ENCODE assay signal across 9 cellular contexts in the genomic region with DNA sequence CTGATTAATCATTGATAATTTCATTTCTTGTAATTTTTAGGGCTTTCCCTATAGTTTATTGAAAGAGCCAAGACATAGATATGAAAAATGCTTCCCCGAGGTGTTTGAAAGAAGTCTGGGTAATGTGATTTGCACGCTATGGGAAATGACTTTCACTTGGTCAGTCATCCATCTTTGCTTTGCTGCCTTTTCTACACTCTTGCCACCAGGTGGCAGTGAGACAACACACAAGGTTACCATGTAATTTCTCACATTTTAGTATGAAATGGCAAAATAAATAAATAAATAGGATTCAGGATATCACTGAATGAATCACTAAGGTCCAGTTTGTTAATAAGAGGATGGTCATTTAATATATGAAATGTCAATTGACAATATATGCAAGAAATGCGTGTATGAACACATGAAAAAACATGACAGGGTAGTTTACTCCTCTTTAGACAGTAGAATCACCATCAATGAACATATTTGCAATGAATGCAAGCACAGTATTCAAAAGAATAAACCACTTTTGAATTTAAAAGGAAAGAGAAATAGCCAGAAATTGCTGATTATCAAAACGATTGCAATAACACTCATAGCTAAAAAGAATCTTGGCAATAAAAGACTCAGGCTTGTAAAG. TPM values are rescaled to one million over a fixed set of nuclear protein-coding genes. Genes with fewer than 3 reads are reported as not detected.
A peak's percentile ranks its signal among the peaks of the same experiment; 100 is the strongest.
DNase-seq lines count a peak whose midpoint lies in the region; ATAC-seq, FAIRE-seq and TF ChIP-seq lines count a peak whose summit lies in the region.
"Had no signal": no experiment of that assay in that cellular context is flagged by ENCODE, and none has a peak within 500 bp of the region (broad histone marks: within the 10 kb centered on the region; RNA-seq: fewer than 3 reads in every experiment).

No MANE protein-coding gene starts in this region.

- no peaks in the 10 kb centered on the region for H3K36me3 ChIP-seq in sigmoid colon

- peak; percentile 90 for FAIRE-seq in TTC549 (lab: Jason Lieb, UNC)

- ATAC-seq in GM18868 (IDR thresholded peaks at IDR 0.05; ENCODE audit: unreplicated experiment) (peak; percentile 98), HG02943 (IDR thresholded peaks at IDR 0.05; ENCODE audit: low read depth, unreplicated experiment) (peak; percentile 82)
- ATAC-seq: activated naive CD4-positive, alpha-beta T cell treated with anti-CD3 and anti-CD28 coated beads, Interleukin-2, amount 50 U/mL, for 72 hours had no signal

- H3K4me3 Mint-ChIP-seq in glutamatergic neuron (ENCODE audit: unreplicated experiment), result no peak overlapping the region

- no peaks in the 10 kb centered on the region for H3K9me3 Mint-ChIP-seq in glutamatergic neuron (ENCODE audit: unreplicated experiment)
- H3K9me3 Mint-ChIP-seq: activated naive CD4-positive, alpha-beta T cell treated with anti-CD3 and anti-CD28 coated beads, Interleukin-2, amount 50 U/mL, for 72 hours had no signal

- H3K27me3 Mint-ChIP-seq in glutamatergic neuron (ENCODE audit: unreplicated experiment), result no peaks in the 10 kb centered on the region

- H3K4me3 ChIP-seq in sigmoid colon, result no peak overlapping the region

- no peaks in the 10 kb centered on the region for H3K27me3 ChIP-seq in sigmoid colon

- H3K4me1 Mint-ChIP-seq in glutamatergic neuron (ENCODE audit: low read depth, unreplicated experiment), result no peaks in the 10 kb centered on the region

- H3K36me3 Mint-ChIP-seq in glutamatergic neuron (ENCODE audit: unreplicated experiment), result no peaks in the 10 kb centered on the region
- H3K36me3 Mint-ChIP-seq: activated naive CD4-positive, alpha-beta T cell treated with anti-CD3 and anti-CD28 coated beads, Interleukin-2, amount 50 U/mL, for 72 hours had no signal

- no peak for TF ChIP-seq EP300 in sigmoid colon (IDR thresholded peaks at IDR 0.05)

- 25 to 41% methylated on average over 4 of the region's 4 CpGs for WGBS in sigmoid colon, 2 donors

- no peaks in the 10 kb centered on the region for H3K4me1 ChIP-seq in sigmoid colon

- DNase-seq in DMS114 treated with DMSO at 0.1 percent for 48 hours (lab: John Stamatoyannopoulos, UW; ENCODE audit: unreplicated experiment), result peak; percentile 26
- peak; percentile 1 for DNase-seq in NCI-H128 (lab: John Stamatoyannopoulos, UW; ENCODE audit: unreplicated experiment)
- DNase-seq in glutamatergic neuron, result peak; percentile 22
- DNase-seq in superior temporal gyrus (ENCODE audit: extremely low spot score), result peak; percentile 60
- DNase-seq in sigmoid colon, result no peak

- no peaks in the 10 kb centered on the region for H3K9me3 ChIP-seq in sigmoid colon

- no peak overlapping the region for H3K27ac Mint-ChIP-seq in glutamatergic neuron (ENCODE audit: unreplicated experiment)
- H3K27ac Mint-ChIP-seq: activated naive CD4-positive, alpha-beta T cell treated with anti-CD3 and anti-CD28 coated beads, Interleukin-2, amount 50 U/mL, for 72 hours had no signal

- no peak for TF ChIP-seq POLR2A in sigmoid colon (IDR thresholded peaks at IDR 0.05)

- TF ChIP-seq CTCF in glutamatergic neuron (IDR thresholded peaks at IDR 0.05; ENCODE audit: partially characterized antibody, unreplicated experiment) (peak; percentile 86), sigmoid colon (IDR thresholded peaks at IDR 0.05) (peak in 1 of 4 experiments; percentile 28)

- intact Hi-C loops in sigmoid colon (cut with DNase I), result loop anchor here (5.0 kb wide), 1 partner anchor 242 kb away; no protein-coding TSS in a partner anchor

- no peak overlapping the region for H3K27ac ChIP-seq in sigmoid colon

RNA-seq across cellular contexts. Expression of a gene that starts 52.2 kb away (rescaled TPM):
- 22.4 TPM for total RNA-seq in glutamatergic neuron (ENCODE audit: unreplicated experiment)
- under 1 TPM in 2 of 4 donors, not detected in 2; 0.14 to 0.36 TPM for total RNA-seq in sigmoid colon
- polyA plus RNA-seq in sigmoid colon, result not detected
- total RNA-seq: activated naive CD4-positive, alpha-beta T cell treated with anti-CD3 and anti-CD28 coated beads, Interleukin-2, amount 50 U/mL, for 72 hours had no signal

Comparison
In these comparisons a context has a peak if more than half of its experiments do, and no peak if none do; other contexts are left out.
1. RNA of a gene that starts 52.2 kb away (total RNA-seq): 22.4 TPM in glutamatergic neuron (single experiment); 0.14 to 0.36 TPM in sigmoid colon; every median in the first group is over 10 times any median in the second.